8 cellular contexts compared by ENCODE assay signal in the genomic region with DNA sequence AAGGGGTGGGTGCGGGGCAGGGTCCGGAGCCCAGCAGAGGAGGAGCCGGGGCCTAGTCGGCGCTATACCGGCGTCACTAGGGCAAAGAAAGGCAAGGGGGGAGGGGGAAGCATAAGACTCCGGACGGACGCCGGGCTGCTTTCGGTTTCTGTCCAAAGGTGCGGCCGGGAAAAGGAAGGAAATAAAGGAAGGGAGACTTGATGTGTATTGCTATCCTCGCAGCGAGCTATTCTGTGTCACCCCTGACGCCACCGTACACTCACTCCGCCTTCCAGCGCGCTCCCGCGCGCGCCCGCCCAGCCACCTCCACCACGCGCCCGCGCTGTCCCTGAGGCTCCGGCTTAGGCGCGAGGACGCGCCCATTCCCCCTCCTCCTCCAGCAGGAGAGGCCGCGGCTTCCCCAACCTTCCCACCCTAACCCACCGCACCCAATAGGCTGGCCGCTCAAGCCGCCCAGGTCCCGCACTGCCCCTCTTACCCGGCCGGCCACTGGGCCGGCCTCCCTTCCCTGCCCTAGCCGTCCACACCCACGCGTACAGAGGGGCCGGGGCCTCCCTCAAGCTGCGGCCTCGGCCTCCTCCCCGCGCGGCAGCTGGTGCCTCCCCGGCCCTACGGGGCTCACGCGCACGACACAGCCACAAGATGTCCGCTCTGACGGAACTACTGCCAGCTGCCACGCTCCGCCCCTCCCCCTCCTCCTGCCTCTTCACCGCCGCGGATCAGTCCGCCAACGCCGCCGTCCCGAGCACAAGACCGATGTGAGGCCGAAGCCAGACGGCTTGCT. TPM values are rescaled to one million over a fixed set of nuclear protein-coding genes. Genes with fewer than 3 reads are reported as not detected.
A peak's percentile ranks its signal among the peaks of the same experiment; 100 is the strongest.
DNase-seq lines count a peak whose midpoint lies in the region; ATAC-seq and TF ChIP-seq lines count a peak whose summit lies in the region.

A gene (minus strand): TSS at position 662 of the 784 bp plus-strand sequence. CDS start 1,043 bp downstream, outside the sequence.

- H3K4me3 ChIP-seq in OCI-LY1 (ENCODE audit: low read depth, low read length, poor library complexity, severe bottlenecking) (peak within 1 kb of the TSS; percentile 98), epithelial cell of esophagus (ENCODE audit: low read length) (peak within 1 kb of the TSS; percentile 93), mucosa of descending colon (peak within 1 kb of the TSS; percentile 96)

- H3K36me3 ChIP-seq in OCI-LY1 (ENCODE audit: insufficient read depth, low read length): peaks cover 46% of the 10 kb centered on the region
- peaks cover 5% of the 10 kb centered on the region for H3K36me3 ChIP-seq in mucosa of descending colon (ENCODE audit: low read depth)

- peak within 1 kb of the TSS; percentile 92 for H3K9ac ChIP-seq in OCI-LY1 (ENCODE audit: low read length)

- no peaks in the 10 kb centered on the region for H3K27me3 ChIP-seq in OCI-LY1 (ENCODE audit: insufficient read depth, low read length)

- no peaks in the 10 kb centered on the region for H3K9me2 ChIP-seq in OCI-LY1 (ENCODE audit: low read depth, low read length)

- H4K20me1 ChIP-seq in OCI-LY1 (ENCODE audit: insufficient read depth, low read length): no peaks in the 10 kb centered on the region

- intact Hi-C loops in mucosa of descending colon (cut with DNase I, micrococcal nuclease): no loop called here

- ATAC-seq in GM21447 (IDR thresholded peaks at IDR 0.05; ENCODE audit: unreplicated experiment): peak; percentile 26
- peak; percentile 78 for ATAC-seq in mucosa of descending colon

- DNase-seq in D341Med (ENCODE audit: low spot score): peak; percentile 83
- DNase-seq in HuH-7 (ENCODE audit: low spot score): peak; percentile 42
- peak; percentile 97 for DNase-seq in activated CD8-positive, alpha-beta memory T cell treated with anti-CD3 and anti-CD28 coated beads, Interleukin-2, amount 50 U/mL, for 48 hours
- DNase-seq in epithelial cell of esophagus (ENCODE audit: low read depth): peak; percentile 97
- DNase-seq in mucosa of descending colon: peak; percentile 95 to 97 (median 96)
- DNase-seq in stimulated activated CD8-positive, alpha-beta memory T cell treated with anti-CD3 and anti-CD28 coated beads, Interleukin-4, amount 100 ng/mL, for 24 hours (ENCODE audit: low read depth): peak; percentile 91

- H3K9me3 ChIP-seq in OCI-LY1 (ENCODE audit: low read length) (no peaks in the 10 kb centered on the region), mucosa of descending colon (no peaks in the 10 kb centered on the region)

- TF ChIP-seq CTCF in OCI-LY1 (IDR thresholded peaks at IDR 0.05; ENCODE audit: low read length) (peak; percentile 37; the same call in 1 of the 2 replicates), epithelial cell of esophagus (IDR thresholded peaks at IDR 0.05; ENCODE audit: insufficient read depth, low read depth, low read length, missing control alignments) (no peak), mucosa of descending colon (IDR thresholded peaks at IDR 0.05) (no peak)

- no peak within 1 kb of the TSS for H2AFZ ChIP-seq in OCI-LY1 (ENCODE audit: low read length)

- H3K27ac ChIP-seq in OCI-LY1 (ENCODE audit: low read depth, low read length, poor library complexity, severe bottlenecking): peak within 1 kb of the TSS; percentile 96

- H3F3A ChIP-seq in OCI-LY1 (ENCODE audit: insufficient read depth, low read length): no peaks in the 10 kb centered on the region

- peak within 1 kb of the TSS; percentile 83 for H3K4me2 ChIP-seq in OCI-LY1 (ENCODE audit: low read length)

- peaks cover 48% of the 10 kb centered on the region for H3K79me2 ChIP-seq in OCI-LY1 (ENCODE audit: insufficient read depth, low read length)

- peaks cover 45% of the 10 kb centered on the region for H3K4me1 ChIP-seq in OCI-LY1 (ENCODE audit: insufficient read depth, low read length, severe bottlenecking)
- peaks cover 13% of the 10 kb centered on the region for H3K4me1 ChIP-seq in mucosa of descending colon (ENCODE audit: low read depth)

RNA-seq across cellular contexts. Expression of the gene that starts here (rescaled TPM):
- total RNA-seq in mucosa of descending colon: 100 to 1,000 TPM; 290 to 303 (median 293) TPM

Comparison
In these comparisons a context has a peak if more than half of its experiments do, and no peak if none do; other contexts are left out.
1. Peak in every context shown above with its lines: DNase-seq, ATAC-seq, H3K4me3 ChIP-seq and H3K27ac ChIP-seq.
2. DNase-seq: peak in every context shown above with its lines; median percentile 97 in activated CD8-positive, alpha-beta memory T cell treated with anti-CD3 and anti-CD28 coated beads, Interleukin-2, amount 50 U/mL, for 48 hours; 97 in epithelial cell of esophagus; 96 in mucosa of descending colon; 91 in stimulated activated CD8-positive, alpha-beta memory T cell treated with anti-CD3 and anti-CD28 coated beads, Interleukin-4, amount 100 ng/mL, for 24 hours; 83 in D341Med; 42 in HuH-7.